In genomic region chr6:125812394-125813231, GRCh38 we compare ENCODE assay signal across 9 cellular contexts. TPM values are rescaled to one million over a fixed set of nuclear protein-coding genes. Genes with fewer than 3 reads are reported as not detected.
DNase-seq lines count a peak whose midpoint lies in the region; ATAC-seq and TF ChIP-seq lines count a peak whose summit lies in the region.
"Had no signal": no experiment of that assay in that cellular context is flagged by ENCODE, and none has a peak within 500 bp of the region (broad histone marks: within the 10 kb centered on the region; RNA-seq: fewer than 3 reads in every experiment).

No MANE protein-coding gene starts in this region.

- ATAC-seq in GM18505 (IDR thresholded peaks at IDR 0.05; ENCODE audit: unreplicated experiment), result no peak

- intact Hi-C loops in vagina (cut with DNase I), result no loop called here

- peaks cover 34% of the 10 kb centered on the region for H3K36me3 Mint-ChIP-seq in activated naive CD4-positive, alpha-beta T cell treated with anti-CD3 and anti-CD28 coated beads, Interleukin-2, amount 50 U/mL, for 24 hours
- no peaks in the 10 kb centered on the region for H3K36me3 Mint-ChIP-seq in nephron progenitor cell (ENCODE audit: low read depth)

- H3K4me3 Mint-ChIP-seq in activated naive CD4-positive, alpha-beta T cell treated with anti-CD3 and anti-CD28 coated beads, Interleukin-2, amount 50 U/mL, for 24 hours, result peak overlapping the region; percentile 2
- no peak overlapping the region for H3K4me3 Mint-ChIP-seq in nephron progenitor cell

- in situ Hi-C loops in astrocyte of the spinal cord (cut with HindIII; ENCODE audit: low sequenced_read_pairs), result no loop called here

- peak overlapping the region; percentile 15 for H3K27ac ChIP-seq in vagina
- peak overlapping the region in 2 of 4 donors; percentile 48 to 71 for H3K27ac ChIP-seq in tibial nerve

- H3K27ac Mint-ChIP-seq in activated naive CD4-positive, alpha-beta T cell treated with anti-CD3 and anti-CD28 coated beads, Interleukin-2, amount 50 U/mL, for 24 hours, result peak overlapping the region; percentile 52
- H3K27ac Mint-ChIP-seq in nephron progenitor cell, result no peak overlapping the region

- 62 to 65% methylated on average over 10 of the region's 10 CpGs for WGBS in tibial nerve, 2 donors

- DNase-seq in activated naive CD4-positive, alpha-beta T cell (lab: John Stamatoyannopoulos, UW), result no peak
- DNase-seq in astrocyte of the spinal cord (ENCODE audit: low read depth, low spot score) (peak; percentile 96), kidney tubule cell (ENCODE audit: low spot score) (peak; percentile 90), vagina (ENCODE audit: extremely low spot score in 2 of 2) (no peak), tibial nerve (ENCODE audit: low spot score in 2 of 2) (no peak), nephron progenitor cell (no peak)

- peaks cover 79% of the 10 kb centered on the region for H3K4me1 Mint-ChIP-seq in activated naive CD4-positive, alpha-beta T cell treated with anti-CD3 and anti-CD28 coated beads, Interleukin-2, amount 50 U/mL, for 24 hours
- H3K4me1 Mint-ChIP-seq in nephron progenitor cell, result peaks cover 39% of the 10 kb centered on the region

- H3K36me3 ChIP-seq in vagina (peaks cover 0 to 9% of the 10 kb centered on the region in 2 donors), tibial nerve (peaks cover 0 to 9% (median 0%) of the 10 kb centered on the region in 3 donors)

- H3K4me3 ChIP-seq in astrocyte of the spinal cord (ENCODE audit: low read depth, low read length), result peak overlapping the region; percentile 16
- no peak overlapping the region for H3K4me3 ChIP-seq in vagina
- no peak overlapping the region for H3K4me3 ChIP-seq in tibial nerve

- TF ChIP-seq POLR2A in vagina (IDR thresholded peaks at IDR 0.05), result no peak
- TF ChIP-seq POLR2A in tibial nerve (IDR thresholded peaks at IDR 0.05), result no peak
- TF ChIP-seq POLR2A in GM18505 (IDR thresholded peaks at IDR 0.05; ENCODE audit: borderline replicate concordance, extremely low read depth, insufficient read depth, insufficient read length), result no peak

- H3K4me1 ChIP-seq in vagina (peaks cover 27% of the 10 kb centered on the region), tibial nerve (peaks cover 0 to 84% (median 26%) of the 10 kb centered on the region in 4 donors)

- TF ChIP-seq EP300 in tibial nerve (IDR thresholded peaks at IDR 0.05), result peak in 1 of 2 donors; percentile 20

- no peaks in the 10 kb centered on the region for H3K9me3 Mint-ChIP-seq in activated naive CD4-positive, alpha-beta T cell treated with anti-CD3 and anti-CD28 coated beads, Interleukin-2, amount 50 U/mL, for 24 hours
- H3K9me3 Mint-ChIP-seq in nephron progenitor cell, result no peaks in the 10 kb centered on the region
- H3K9me3 Mint-ChIP-seq: brain had no signal

- H3K27me3 ChIP-seq in vagina (no peaks in the 10 kb centered on the region), tibial nerve (no peaks in the 10 kb centered on the region)

- H3K27me3 Mint-ChIP-seq in activated naive CD4-positive, alpha-beta T cell treated with anti-CD3 and anti-CD28 coated beads, Interleukin-2, amount 50 U/mL, for 24 hours, result no peaks in the 10 kb centered on the region
- peaks cover 4% of the 10 kb centered on the region for H3K27me3 Mint-ChIP-seq in nephron progenitor cell (ENCODE audit: low read depth, poor library complexity)
- H3K27me3 Mint-ChIP-seq: brain had no signal

- no peak for TF ChIP-seq CTCF in astrocyte of the spinal cord (IDR thresholded peaks at IDR 0.05; ENCODE audit: low read depth, low read length)
- TF ChIP-seq CTCF in vagina (IDR thresholded peaks at IDR 0.05), result no peak
- no peak for TF ChIP-seq CTCF in tibial nerve (IDR thresholded peaks at IDR 0.05)
- no peak for TF ChIP-seq CTCF in nephron progenitor cell (IDR thresholded peaks at IDR 0.05)

- H3K9me3 ChIP-seq in vagina (no peaks in the 10 kb centered on the region), tibial nerve (no peaks in the 10 kb centered on the region)

RNA-seq across cellular contexts. Expression of gene NCOA7, which starts 21.9 kb away (rescaled TPM):
- total RNA-seq in vagina (48.6 TPM), tibial nerve (10 to 100 TPM; 38.7 to 86.7 (median 59.7) TPM)

Comparison
In these comparisons a context has a peak if more than half of its experiments do, and no peak if none do; other contexts are left out.
1. DNase-seq: peak in astrocyte of the spinal cord (single experiment) and kidney tubule cell (single experiment); none in activated naive CD4-positive, alpha-beta T cell (0 of 4), vagina (0 of 2), tibial nerve (0 of 2) and nephron progenitor cell (single experiment).